16 cellular contexts compared by ENCODE assay signal in genomic region chr2:9297807-9298206, GRCh38.
DNase-seq lines count a peak whose midpoint lies in the region; ATAC-seq and TF ChIP-seq lines count a peak whose summit lies in the region.
"Had no signal": no experiment of that assay in that cellular context is flagged by ENCODE, and none has a peak within 500 bp of the region (broad histone marks: within the 10 kb centered on the region; RNA-seq: fewer than 3 reads in every experiment).

No MANE protein-coding gene starts in this region.

- peak overlapping the region; percentile 44; the same call in 1 of the 2 replicates for H3K27ac ChIP-seq in IMR-90 (ENCODE audit: insufficient read depth, low read length)
- peak overlapping the region in 58 of 59 donors; percentile 15 to 91 (median 76) for H3K27ac ChIP-seq in dorsolateral prefrontal cortex

- H3K9ac ChIP-seq in IMR-90 (ENCODE audit: low read depth, low read length) = no peak overlapping the region

- H3K27me3 ChIP-seq in IMR-90 (ENCODE audit: control insufficient read depth, insufficient read depth, low read length) = no peaks in the 10 kb centered on the region
- H3K27me3 ChIP-seq in dorsolateral prefrontal cortex = no peaks in the 10 kb centered on the region

- peaks cover 28% of the 10 kb centered on the region for H3K9me1 ChIP-seq in IMR-90 (ENCODE audit: insufficient read depth, low read length)

- H2BK20ac ChIP-seq in IMR-90 (ENCODE audit: low read depth, low read length) = no peak overlapping the region

- no peaks in the 10 kb centered on the region for H3K9me3 Mint-ChIP-seq in glutamatergic neuron (ENCODE audit: unreplicated experiment)
- H3K9me3 Mint-ChIP-seq: CD4-positive, alpha-beta memory T cell had no signal

- POLR2A ChIA-PET in IMR-90 (lab: Charles Lee; ENCODE audit: unreplicated experiment) = interaction anchor here (0.6 kb wide), 1 partner anchor 106 kb away, joined by 16 read pairs; no protein-coding TSS in a partner anchor

- H3K36me3 Mint-ChIP-seq in glutamatergic neuron (ENCODE audit: unreplicated experiment) = no peaks in the 10 kb centered on the region
- H3K36me3 Mint-ChIP-seq: CD4-positive, alpha-beta memory T cell had no signal

- no peak overlapping the region for H4K5ac ChIP-seq in IMR-90 (ENCODE audit: low read depth, low read length)

- H3K36me3 ChIP-seq in IMR-90 (ENCODE audit: control insufficient read depth, insufficient read depth, low read length) = peaks cover 8% of the 10 kb centered on the region

- H3K14ac ChIP-seq in IMR-90 (replicated peaks; ENCODE audit: low read depth, low read length) = no peak overlapping the region

- H2BK120ac ChIP-seq in IMR-90 (ENCODE audit: low read depth, low read length) = no peak overlapping the region

- no peaks in the 10 kb centered on the region for H3K9me3 ChIP-seq in IMR-90 (ENCODE audit: control insufficient read depth, insufficient read depth, low read length)

- H4K20me1 ChIP-seq in IMR-90 (ENCODE audit: insufficient read depth, low read length) = peaks cover 37% of the 10 kb centered on the region

- no peak overlapping the region for H2AFZ ChIP-seq in IMR-90 (replicated peaks; ENCODE audit: low read length, poor library complexity)

- no peak overlapping the region for H2BK15ac ChIP-seq in IMR-90 (ENCODE audit: low read depth, low read length)

- TF ChIP-seq RAD21 in IMR-90 (IDR thresholded peaks at IDR 0.05; ENCODE audit: low read length) = no peak

- no peak overlapping the region for H3K4me2 ChIP-seq in IMR-90 (ENCODE audit: low read depth, low read length)

- BruUV-seq in IMR-90 (replicated peaks; lab: Mats Ljungman, UMichigan) = no TSS peak

- H3K56ac ChIP-seq in IMR-90 (ENCODE audit: extremely low read depth, insufficient read depth, low read length) = no peak overlapping the region

- no peak overlapping the region for H3K18ac ChIP-seq in IMR-90 (ENCODE audit: low read depth, low read length)

- intact Hi-C loops in IMR-90 (cut with micrococcal nuclease) = no loop called here
- intact Hi-C loops in dorsolateral prefrontal cortex (cut with DNase I) = no loop called here
- intact Hi-C loops in sciatic nerve (cut with DNase I) = no loop called here

- no peak for DNase-seq in IMR-90
- DNase-seq in dorsolateral prefrontal cortex = peak in 5 of 10 donors; percentile 49 to 62 (median 50)
- peak; percentile 83 for DNase-seq in medulla oblongata (ENCODE audit: extremely low spot score)
- DNase-seq in sciatic nerve (ENCODE audit: low spot score) = peak; percentile 22
- DNase-seq in retina = no peak
- DNase-seq in SIG-M5 treated with dmso at 0.1 percent for 504 hours (lab: John Stamatoyannopoulos, UW; ENCODE audit: unreplicated experiment) = no peak
- no peak for DNase-seq in glutamatergic neuron
- no peak for DNase-seq in cerebellum (ENCODE audit: low spot score)
- DNase-seq: AML-193; CD4-positive, alpha-beta memory T cell; GF-D8; HCEC 1CT; MV-4-11; NCI-H1417 treated with DMSO at 0.1 percent for 48 hours; NCI-H2029; NCI-H510A treated with DMSO at 0.1 percent for 48 hours had no signal

- H3K79me1 ChIP-seq in IMR-90 (ENCODE audit: low read depth in 1 of 2, low read length in 2 of 2) = peaks cover 58 to 85% of the 10 kb centered on the region in 2 experiments

- H3K4me3 ChIP-seq in IMR-90 (ENCODE audit: insufficient read depth, low read depth, low read length) = no peak overlapping the region
- no peak overlapping the region for H3K4me3 ChIP-seq in dorsolateral prefrontal cortex

- H2AK9ac ChIP-seq in IMR-90 (replicated peaks; ENCODE audit: low read depth, low read length, poor library complexity) = no peak overlapping the region

- H4K91ac ChIP-seq in IMR-90 (ENCODE audit: insufficient read depth, low read depth, low read length) = no peak overlapping the region

- no peaks in the 10 kb centered on the region; the same call in 1 of the 2 replicates for H3K4me1 ChIP-seq in IMR-90 (ENCODE audit: control insufficient read depth, insufficient read depth, low read length)

- dilution Hi-C loops in IMR-90 (cut with HindIII; ENCODE audit: low sequenced_read_pairs, unreplicated experiment) = no loop called here

- no peak overlapping the region for H2BK5ac ChIP-seq in IMR-90 (ENCODE audit: low read depth, low read length, poor library complexity, severe bottlenecking)

- H4K8ac ChIP-seq in IMR-90 (ENCODE audit: low read depth in 2 of 2, low read length in 2 of 2) = no peak overlapping the region

- H3K27me3 Mint-ChIP-seq in glutamatergic neuron (ENCODE audit: unreplicated experiment) = no peaks in the 10 kb centered on the region

- CTCF ChIA-PET in IMR-90 (lab: Yijun Ruan, JAX) = interaction anchor here (1.3 kb wide), 1 partner anchor 9 kb away, joined by 5 read pairs; no protein-coding TSS in a partner anchor

- no peak for TF ChIP-seq CTCF in IMR-90 (conservative IDR thresholded peaks at IDR 0.05; ENCODE audit: low read depth, low read length)
- no peak for TF ChIP-seq CTCF in dorsolateral prefrontal cortex (IDR thresholded peaks at IDR 0.05 in 54 of 56, conservative IDR thresholded peaks at IDR 0.05 in 2 of 56; ENCODE audit: low read depth in 1 of 56, partially characterized antibody in 56 of 56)
- no peak for TF ChIP-seq CTCF in glutamatergic neuron (IDR thresholded peaks at IDR 0.05; ENCODE audit: partially characterized antibody, unreplicated experiment)

- no peak overlapping the region for H3K4me3 Mint-ChIP-seq in glutamatergic neuron (ENCODE audit: unreplicated experiment)
- H3K4me3 Mint-ChIP-seq: CD4-positive, alpha-beta memory T cell had no signal

- no peak for TF ChIP-seq POLR2A in IMR-90 (IDR thresholded peaks at IDR 0.05; ENCODE audit: low read depth, low read length)

- in situ Hi-C loops in IMR-90 (cut with MboI; ENCODE audit: low sequenced_read_pairs) = no loop called here

- no peak overlapping the region for H3K23ac ChIP-seq in IMR-90 (ENCODE audit: low read depth, low read length)

- H2AK5ac ChIP-seq in IMR-90 (ENCODE audit: low read depth, low read length) = no peak overlapping the region

- H3K27ac Mint-ChIP-seq in glutamatergic neuron (ENCODE audit: unreplicated experiment) = no peak overlapping the region
- H3K27ac Mint-ChIP-seq: CD4-positive, alpha-beta memory T cell had no signal

- ATAC-seq in IMR-90 (ENCODE audit: low read depth) (no peak), sciatic nerve (peak; percentile 28)

- WGBS in IMR-90 (ENCODE audit: extremely low coverage in 2 of 2, insufficient read length in 1 of 2), 2 experiments = 94% methylated on average over 4 of the region's 7 CpGs; no CpG with 5 or more reads in 1 of the 2 experiments

- no peaks in the 10 kb centered on the region for H3K4me1 Mint-ChIP-seq in glutamatergic neuron (ENCODE audit: low read depth, unreplicated experiment)
- H3K4me1 Mint-ChIP-seq: CD4-positive, alpha-beta memory T cell had no signal

- no peak overlapping the region for H3K4ac ChIP-seq in IMR-90 (ENCODE audit: low read depth, low read length)

TF ChIP-seq in IMR-90, 13 proteins besides CTCF, POLR2A, EP300 and RAD21:
- TF ChIP-seq, protein P1, sequence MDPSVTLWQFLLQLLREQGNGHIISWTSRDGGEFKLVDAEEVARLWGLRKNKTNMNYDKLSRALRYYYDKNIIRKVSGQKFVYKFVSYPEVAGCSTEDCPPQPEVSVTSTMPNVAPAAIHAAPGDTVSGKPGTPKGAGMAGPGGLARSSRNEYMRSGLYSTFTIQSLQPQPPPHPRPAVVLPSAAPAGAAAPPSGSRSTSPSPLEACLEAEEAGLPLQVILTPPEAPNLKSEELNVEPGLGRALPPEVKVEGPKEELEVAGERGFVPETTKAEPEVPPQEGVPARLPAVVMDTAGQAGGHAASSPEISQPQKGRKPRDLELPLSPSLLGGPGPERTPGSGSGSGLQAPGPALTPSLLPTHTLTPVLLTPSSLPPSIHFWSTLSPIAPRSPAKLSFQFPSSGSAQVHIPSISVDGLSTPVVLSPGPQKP (IDR thresholded peaks at IDR 0.05; ENCODE audit: borderline replicate concordance, low read depth, low read length) = no peak
- TF ChIP-seq MAFK (IDR thresholded peaks at IDR 0.05; ENCODE audit: low read depth, low read length) (no peak), NFE2L2 (IDR thresholded peaks at IDR 0.05; ENCODE audit: low read depth, low read length) (no peak), RFX5 (IDR thresholded peaks at IDR 0.05; ENCODE audit: low read depth, low read length) (no peak), SMC3 (IDR thresholded peaks at IDR 0.05; ENCODE audit: low read depth, low read length) (no peak), BHLHE40 (IDR thresholded peaks at IDR 0.05; ENCODE audit: low read depth, low read length) (no peak), MXI1 (IDR thresholded peaks at IDR 0.05; ENCODE audit: borderline replicate concordance, low read depth, low read length) (no peak), MAZ (IDR thresholded peaks at IDR 0.05; ENCODE audit: borderline replicate concordance, low read depth, low read length) (no peak), FOS (IDR thresholded peaks at IDR 0.05; ENCODE audit: low read depth, low read length) (no peak), RCOR1 (IDR thresholded peaks at IDR 0.05; ENCODE audit: insufficient replicate concordance, low read length) (no peak), CHD1 (IDR thresholded peaks at IDR 0.05; ENCODE audit: low read depth, low read length) (no peak), CEBPB (IDR thresholded peaks at IDR 0.05; ENCODE audit: low read depth, low read length) (no peak)
- TF ChIP-seq, protein P2, sequence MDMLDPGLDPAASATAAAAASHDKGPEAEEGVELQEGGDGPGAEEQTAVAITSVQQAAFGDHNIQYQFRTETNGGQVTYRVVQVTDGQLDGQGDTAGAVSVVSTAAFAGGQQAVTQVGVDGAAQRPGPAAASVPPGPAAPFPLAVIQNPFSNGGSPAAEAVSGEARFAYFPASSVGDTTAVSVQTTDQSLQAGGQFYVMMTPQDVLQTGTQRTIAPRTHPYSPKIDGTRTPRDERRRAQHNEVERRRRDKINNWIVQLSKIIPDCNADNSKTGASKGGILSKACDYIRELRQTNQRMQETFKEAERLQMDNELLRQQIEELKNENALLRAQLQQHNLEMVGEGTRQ (IDR thresholded peaks at IDR 0.05; ENCODE audit: low read depth, low read length) = no peak
TF ChIP-seq in IMR-90: peak in this region for 0.

Comparison
In these comparisons a context has a peak if more than half of its experiments do, and no peak if none do; other contexts are left out.
1. DNase-seq: peak in medulla oblongata (single experiment) and sciatic nerve (single experiment); none in IMR-90 (single experiment), retina (single experiment), SIG-M5 treated with dmso at 0.1 percent for 504 hours (single experiment), glutamatergic neuron (single experiment) and cerebellum (single experiment).